1 cellular context compared by ENCODE assay signal in genomic region chr2:191637182-191638078, GRCh38.
TF ChIP-seq lines count a peak whose summit lies in the region.

No MANE protein-coding gene starts in this region.

TF ChIP-seq in HepG2, 621 proteins besides CTCF, POLR2A, EP300 and RAD21 (continued from another document and continues in another):
- TF ChIP-seq TFE3 (CRISPR knock-in tag; IDR thresholded peaks at IDR 0.05) (peak; percentile 100), ZNF512B (CRISPR knock-in tag; IDR thresholded peaks at IDR 0.05; ENCODE audit: borderline replicate concordance) (0 out of 2 replicates have a peak, but pooled peaks have one; percentile 79), HOMEZ (CRISPR knock-in tag; IDR thresholded peaks at IDR 0.05; ENCODE audit: low read depth) (peak; percentile 88), ZBTB25 (CRISPR knock-in tag; IDR thresholded peaks at IDR 0.05) (peak; percentile 66; the same call in 1 of the 2 replicates), SSRP1 (CRISPR knock-in tag; IDR thresholded peaks at IDR 0.05) (no peak), ASH2L (IDR thresholded peaks at IDR 0.05; ENCODE audit: insufficient read length, low read depth, low read length) (peak; percentile 75), PHF21A (CRISPR knock-in tag; IDR thresholded peaks at IDR 0.05) (peak; percentile 64; the same call in 1 of the 2 replicates), MTF1 (CRISPR knock-in tag; IDR thresholded peaks at IDR 0.05) (no peak), MAFK (conservative IDR thresholded peaks at IDR 0.05 in 1 of 2, IDR thresholded peaks at IDR 0.05 in 1 of 2; ENCODE audit: low read length in 2 of 2) (peak; percentile 70 to 81), PAXIP1 (CRISPR knock-in tag; conservative IDR thresholded peaks at IDR 0.05) (peak; percentile 93), KLF11 (CRISPR knock-in tag; IDR thresholded peaks at IDR 0.05) (peak; percentile 79; the same call in 1 of the 2 replicates), ZNF503 (CRISPR knock-in tag; IDR thresholded peaks at IDR 0.05) (peak; percentile 72; the same call in 1 of the 2 replicates), TEF (CRISPR knock-in tag; IDR thresholded peaks at IDR 0.05) (no peak), THAP7 (CRISPR knock-in tag; IDR thresholded peaks at IDR 0.05) (no peak), SOX13 (IDR thresholded peaks at IDR 0.05) (peak; percentile 48), SOX13 (CRISPR knock-in tag; conservative IDR thresholded peaks at IDR 0.05 in 1 of 2, IDR thresholded peaks at IDR 0.05 in 1 of 2) (peak in 1 of 2 experiments; percentile 87; a peak in 2 of 4 replicates), ZNF556 (CRISPR knock-in tag; IDR thresholded peaks at IDR 0.05; ENCODE audit: borderline replicate concordance) (peak; percentile 10; the same call in 1 of the 2 replicates), SMARCE1 (IDR thresholded peaks at IDR 0.05; ENCODE audit: borderline replicate concordance) (peak; percentile 75; the same call in 1 of the 2 replicates), NR2F6 (IDR thresholded peaks at IDR 0.05) (peak; percentile 32; the same call in 1 of the 2 replicates), NR2F6 (CRISPR knock-in tag; IDR thresholded peaks at IDR 0.05) (peak; percentile 73), ATF2 (CRISPR knock-in tag; IDR thresholded peaks at IDR 0.05) (peak; percentile 64; the same call in 1 of the 2 replicates), RERE (CRISPR knock-in tag; IDR thresholded peaks at IDR 0.05; ENCODE audit: low read depth) (peak; percentile 82), ZNF3 (CRISPR knock-in tag; IDR thresholded peaks at IDR 0.05) (no peak), ZNF264 (CRISPR knock-in tag; IDR thresholded peaks at IDR 0.05) (peak; percentile 67; the same call in 1 of the 2 replicates), TCF7 (IDR thresholded peaks at IDR 0.05; ENCODE audit: low read depth) (peak; percentile 94)
